Comparison of ENCODE assay signal across 20 cellular contexts in the genomic region with DNA sequence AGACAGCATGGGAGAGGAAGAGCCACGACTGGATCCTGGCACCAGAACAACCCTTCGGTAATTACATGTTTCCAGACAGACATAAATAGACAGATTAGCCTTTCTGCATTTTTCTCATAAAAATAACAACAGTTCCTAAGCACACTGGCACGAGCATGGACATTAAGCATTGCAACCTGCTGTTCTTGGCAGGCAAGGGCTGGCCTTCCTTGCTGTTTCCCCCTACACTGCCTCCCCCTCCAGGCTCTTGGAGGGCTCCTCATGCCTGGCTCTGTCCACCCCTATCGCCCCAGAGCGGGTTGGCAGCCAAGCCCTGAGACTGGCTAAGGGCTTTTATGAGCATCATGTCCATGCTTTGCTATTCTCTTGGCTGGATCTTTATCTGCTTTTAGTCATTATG.
A peak's percentile ranks its signal among the peaks of the same experiment; 100 is the strongest.
DNase-seq lines count a peak whose midpoint lies in the region; ATAC-seq and TF ChIP-seq lines count a peak whose summit lies in the region.
"Had no signal": no experiment of that assay in that cellular context is flagged by ENCODE, and none has a peak within 500 bp of the region (broad histone marks: within the 10 kb centered on the region; RNA-seq: fewer than 3 reads in every experiment).

No MANE protein-coding gene starts in this region.

- POLR2A ChIA-PET in PC-3 (lab: Charles Lee; ENCODE audit: unreplicated experiment): no interaction called here

- no peaks in the 10 kb centered on the region for H3K36me3 ChIP-seq in PC-3 (ENCODE audit: low read depth, low read length)
- no peaks in the 10 kb centered on the region for H3K36me3 ChIP-seq in rectal smooth muscle tissue (ENCODE audit: control insufficient read depth, insufficient read depth, low read length)
- no peaks in the 10 kb centered on the region for H3K36me3 ChIP-seq in GM23338 (ENCODE audit: insufficient read depth)

- CTCF ChIA-PET in PC-3 (lab: Charles Lee): no interaction called here

- H3K79me2 ChIP-seq in PC-3 (ENCODE audit: low read length) (no peaks in the 10 kb centered on the region), GM23338 (replicated peaks; ENCODE audit: insufficient read depth) (no peaks in the 10 kb centered on the region)

- H3K27ac ChIP-seq in PC-3 (ENCODE audit: low read length) (no peak overlapping the region), rectal smooth muscle tissue (ENCODE audit: low read depth, low read length) (peak overlapping the region; percentile 44), GM23338 (ENCODE audit: low read depth) (no peak overlapping the region)
- H3K27ac ChIP-seq: PC-9, SK-N-MC had no signal

- no peaks in the 10 kb centered on the region for H3K9me3 ChIP-seq in PC-3 (ENCODE audit: low read length)
- H3K9me3 ChIP-seq: Caco-2 had no signal

- H3K9me2 ChIP-seq in PC-3 (replicated peaks; ENCODE audit: low read length) (no peaks in the 10 kb centered on the region), GM23338 (ENCODE audit: insufficient read depth) (0 out of 2 replicates have a peak, but pooled peaks cover 5% of the 10 kb centered on the region)

- H3K4me1 Mint-ChIP-seq in GM23338: no peaks in the 10 kb centered on the region
- H3K4me1 Mint-ChIP-seq: brain had no signal

- H3K27me3 Mint-ChIP-seq in GM23338 (ENCODE audit: insufficient read depth, low read depth, poor library complexity): peaks cover 3% of the 10 kb centered on the region

- peak; percentile 88 for ATAC-seq in PC-3
- ATAC-seq in GM23338: no peak

- H3K27ac Mint-ChIP-seq in GM23338: no peak overlapping the region
- H3K27ac Mint-ChIP-seq: activated naive CD4-positive, alpha-beta T cell treated with anti-CD3 and anti-CD28 coated beads for 36 hours; brain had no signal

- no peaks in the 10 kb centered on the region for H3K36me3 Mint-ChIP-seq in GM23338 (ENCODE audit: low read depth)
- H3K36me3 Mint-ChIP-seq: brain had no signal

- TF ChIP-seq CTCF in PC-3 (conservative IDR thresholded peaks at IDR 0.05; ENCODE audit: low read depth, low read length) (no peak), GM23338 (conservative IDR thresholded peaks at IDR 0.05; ENCODE audit: low read depth in 2 of 2) (no peak)

- no peaks in the 10 kb centered on the region for H3F3A ChIP-seq in PC-3 (ENCODE audit: low read length, unreplicated experiment)
- H3F3A ChIP-seq in GM23338 (replicated peaks; ENCODE audit: low read depth): no peaks in the 10 kb centered on the region

- H3K4me3 Mint-ChIP-seq in GM23338: no peak overlapping the region
- H3K4me3 Mint-ChIP-seq: activated naive CD4-positive, alpha-beta T cell treated with anti-CD3 and anti-CD28 coated beads for 36 hours; brain had no signal

- H4K20me1 ChIP-seq in PC-3 (ENCODE audit: low read length): no peaks in the 10 kb centered on the region
- H4K20me1 ChIP-seq in GM23338 (replicated peaks; ENCODE audit: insufficient read depth): no peaks in the 10 kb centered on the region

- intact Hi-C loops in PC-3 (cut with micrococcal nuclease): no loop called here

- H2AFZ ChIP-seq in PC-3 (ENCODE audit: low read length) (no peak overlapping the region), GM23338 (no peak overlapping the region)
- H2AFZ ChIP-seq: PC-9 had no signal

- DNase-seq in GM04503 (ENCODE audit: low read depth): peak; percentile 51
- no peak for DNase-seq in PC-3
- peak; percentile 4 for DNase-seq in globus pallidus (ENCODE audit: low spot score)
- no peak for DNase-seq in GDM1 (lab: John Stamatoyannopoulos, UW)
- no peak for DNase-seq in GM23338 (ENCODE audit: low spot score)
- no peak for DNase-seq in HK-2 (ENCODE audit: unreplicated experiment)
- DNase-seq in activated CD4-positive, CD25-positive, alpha-beta regulatory T cell (lab: John Stamatoyannopoulos, UW): no peak
- DNase-seq: activated naive CD4-positive, alpha-beta T cell treated with anti-CD3 and anti-CD28 coated beads for 36 hours; AML-193; Caco-2; effector CD4-positive, alpha-beta T cell; NCI-H187; NCI-H526 treated with DMSO at 0.1 percent for 48 hours; stimulated activated CD4-positive, alpha-beta T cell treated with anti-CD3 and anti-CD28 coated beads, Interleukin-4, amount 100 ng/mL, for 24 hours; stimulated activated CD8-positive, alpha-beta memory T cell treated with anti-CD3 and anti-CD28 coated beads, Interleukin-4, amount 100 ng/mL, for 48 hours had no signal

- H3K4me2 ChIP-seq in PC-3 (ENCODE audit: low read length): no peak overlapping the region
- no peak overlapping the region for H3K4me2 ChIP-seq in GM23338
- H3K4me2 ChIP-seq: PC-9 had no signal

- H3K4me1 ChIP-seq in PC-3 (ENCODE audit: insufficient read depth, low read length) (no peaks in the 10 kb centered on the region), rectal smooth muscle tissue (ENCODE audit: control insufficient read depth, insufficient read depth, low read length) (peaks cover 5% of the 10 kb centered on the region), GM23338 (ENCODE audit: insufficient read depth) (no peaks in the 10 kb centered on the region)
- H3K4me1 ChIP-seq: Caco-2 had no signal

- no peaks in the 10 kb centered on the region for H3K9me3 Mint-ChIP-seq in GM23338
- H3K9me3 Mint-ChIP-seq: activated naive CD4-positive, alpha-beta T cell treated with anti-CD3 and anti-CD28 coated beads for 36 hours; brain had no signal

- H3K9ac ChIP-seq in PC-3 (ENCODE audit: low read length): no peak overlapping the region
- H3K9ac ChIP-seq in rectal smooth muscle tissue (ENCODE audit: low read length): no peak overlapping the region

- H3K4me3 ChIP-seq in PC-3 (ENCODE audit: low read length) (no peak overlapping the region), rectal smooth muscle tissue (ENCODE audit: low read length) (no peak overlapping the region), GM23338 (no peak overlapping the region)
- H3K4me3 ChIP-seq: PC-9, SK-N-MC, skin epidermis had no signal

- H3K27me3 ChIP-seq in PC-3 (ENCODE audit: low read length) (no peaks in the 10 kb centered on the region), rectal smooth muscle tissue (ENCODE audit: control insufficient read depth, insufficient read depth, low read length) (no peaks in the 10 kb centered on the region), GM23338 (ENCODE audit: insufficient read depth) (no peaks in the 10 kb centered on the region)

- BruUV-seq in PC-3 (replicated peaks; lab: Mats Ljungman, UMichigan): no TSS peak

TF ChIP-seq in GM23338, 12 proteins besides CTCF, POLR2A, EP300 and RAD21:
- TF ChIP-seq EZH2 (IDR thresholded peaks at IDR 0.05; ENCODE audit: low read depth, unreplicated experiment) (no peak), NANOG (IDR thresholded peaks at IDR 0.05; ENCODE audit: borderline replicate concordance) (no peak), STAT1 (IDR thresholded peaks at IDR 0.05; ENCODE audit: unreplicated experiment) (no peak)

Comparison
In these comparisons a context has a peak if more than half of its experiments do, and no peak if none do; other contexts are left out.
1. DNase-seq: peak in GM04503 (single experiment) and globus pallidus (single experiment); none in PC-3 (single experiment), GDM1 (single experiment), GM23338 (single experiment), HK-2 (single experiment) and activated CD4-positive, CD25-positive, alpha-beta regulatory T cell (0 of 4).